In genomic region chr16:31073823-31074072, GRCh38 we compare ENCODE assay signal across 8 cellular contexts. TPM values are rescaled to one million over a fixed set of nuclear protein-coding genes. Genes with fewer than 3 reads are reported as not detected.
DNase-seq lines count a peak whose midpoint lies in the region; ATAC-seq and TF ChIP-seq lines count a peak whose summit lies in the region.

No MANE protein-coding gene starts in this region.

- peak overlapping the region; percentile 98 for H3K4me2 ChIP-seq in BLaER1

- in situ Hi-C loops in astrocyte of the cerebellum (cut with HindIII; ENCODE audit: low sequenced_read_pairs): loop anchor here (25.0 kb wide), 1 partner anchor 136 kb away; the partner anchor contains the start of gene ORAI3

- H3K27me3 ChIP-seq in BLaER1: no peaks in the 10 kb centered on the region

- peak overlapping the region; percentile 96 for H3K27ac Mint-ChIP-seq in mesothelial cell of epicardium

- H3K36me3 ChIP-seq in BLaER1: peaks cover 33% of the 10 kb centered on the region

- DNase-seq in astrocyte of the cerebellum (ENCODE audit: low read depth): no peak
- DNase-seq in mesothelial cell of epicardium (ENCODE audit: low spot score in 2 of 2, unreplicated experiment in 2 of 2): no peak
- no peak for DNase-seq in activated gamma-delta T cell treated with Interleukin-2 at 50 U/mL for 16 hours
- DNase-seq in SHP77 (lab: John Stamatoyannopoulos, UW): no peak
- no peak for DNase-seq in NCI-H69 (lab: John Stamatoyannopoulos, UW)

- H3K9me3 Mint-ChIP-seq in mesothelial cell of epicardium: no peaks in the 10 kb centered on the region

- peaks cover 8% of the 10 kb centered on the region for H3K36me3 Mint-ChIP-seq in mesothelial cell of epicardium

- H3K27ac ChIP-seq in BLaER1: peak overlapping the region; percentile 99

- no peaks in the 10 kb centered on the region for H3K9me3 ChIP-seq in BLaER1

- H4K20me1 ChIP-seq in BLaER1: peaks cover 41% of the 10 kb centered on the region

- ATAC-seq in HG02884 (IDR thresholded peaks at IDR 0.05; ENCODE audit: unreplicated experiment): peak; percentile 2
- ATAC-seq in HG03521 (IDR thresholded peaks at IDR 0.05; ENCODE audit: unreplicated experiment): no peak

- peaks cover 21% of the 10 kb centered on the region for H3K4me1 Mint-ChIP-seq in mesothelial cell of epicardium

- peaks cover 29% of the 10 kb centered on the region for H3K4me1 ChIP-seq in BLaER1

- TF ChIP-seq CTCF in astrocyte of the cerebellum (IDR thresholded peaks at IDR 0.05; ENCODE audit: low read depth, low read length, missing control alignments): no peak
- TF ChIP-seq CTCF in mesothelial cell of epicardium (IDR thresholded peaks at IDR 0.05; ENCODE audit: unreplicated experiment): no peak

- H3K9ac ChIP-seq in BLaER1: peak overlapping the region; percentile 94

- H3K4me3 ChIP-seq in BLaER1 (peak overlapping the region; percentile 98), astrocyte of the cerebellum (ENCODE audit: low read depth, low read length) (peak overlapping the region; percentile 85)

- H3K27me3 Mint-ChIP-seq in mesothelial cell of epicardium (ENCODE audit: low read depth): no peaks in the 10 kb centered on the region

- H3K4me3 Mint-ChIP-seq in mesothelial cell of epicardium: peak overlapping the region; percentile 88

RNA-seq across cellular contexts. Expression of gene ZNF668, which starts 0.3 kb away (rescaled TPM):
- 11.8 to 14.1 TPM (median 12.8 TPM) in 3 replicates for total RNA-seq in mesothelial cell of epicardium

RNA-seq across cellular contexts. Expression of gene ZNF646, which starts 0.5 kb away (rescaled TPM):
- 20.4 to 22.2 TPM (median 21.4 TPM) in 3 replicates for total RNA-seq in mesothelial cell of epicardium

RNA-seq across cellular contexts. Expression of gene PRSS53, which starts 15.0 kb away (rescaled TPM):
- 4.0 to 4.9 TPM (median 4.5 TPM) in 3 replicates for total RNA-seq in mesothelial cell of epicardium

RNA-seq across cellular contexts. Expression of gene VKORC1, which starts 20.8 kb away (rescaled TPM):
- 48.6 to 53.7 TPM (median 49.5 TPM) in 3 replicates for total RNA-seq in mesothelial cell of epicardium

RNA-seq across cellular contexts. Expression of gene BCKDK, which starts 34.4 kb away (rescaled TPM):
- 36.4 to 37.3 TPM (median 37.0 TPM) in 3 replicates for total RNA-seq in mesothelial cell of epicardium
